8 cellular contexts compared by ENCODE assay signal in the genomic region with DNA sequence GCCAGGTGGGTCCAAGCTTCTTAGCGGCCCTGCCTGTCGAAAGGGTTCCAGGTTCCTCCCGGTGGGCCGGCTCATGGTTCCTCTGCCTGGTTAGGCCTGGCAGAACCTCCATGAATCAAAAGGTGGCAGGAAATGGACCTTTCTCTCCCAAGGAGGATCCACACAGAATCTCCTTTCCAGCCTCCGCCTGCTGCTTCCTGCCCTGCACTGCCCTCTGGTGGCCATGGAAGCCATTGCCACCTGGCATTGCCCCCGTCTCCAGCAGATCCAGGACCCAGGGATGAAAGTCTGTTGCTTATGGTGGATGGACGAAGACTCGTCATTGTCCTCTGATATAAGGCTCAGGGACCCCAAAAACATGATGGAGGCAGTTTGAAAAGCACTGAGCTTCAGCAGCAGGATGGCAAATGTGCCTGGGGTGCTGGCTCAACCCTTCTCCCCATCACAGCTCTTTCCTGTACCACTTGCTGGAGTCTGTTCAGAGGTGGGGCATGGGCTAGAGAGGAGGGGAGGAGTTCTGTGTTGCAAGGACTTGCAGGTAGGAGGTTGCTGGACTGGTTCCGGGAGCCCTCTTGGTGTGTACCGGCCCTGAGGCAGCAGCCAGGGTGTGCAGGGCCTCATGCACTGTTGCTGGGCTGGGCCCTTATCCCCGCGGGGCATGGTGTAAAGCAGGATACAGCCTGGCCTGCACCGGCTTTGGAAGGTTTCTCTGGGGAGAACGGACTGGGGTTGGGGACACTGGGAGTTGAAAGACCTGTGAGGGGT. TPM values are rescaled to one million over a fixed set of nuclear protein-coding genes. Genes with fewer than 3 reads are reported as not detected.
A peak's percentile ranks its signal among the peaks of the same experiment; 100 is the strongest.
DNase-seq lines count a peak whose midpoint lies in the region; ATAC-seq and TF ChIP-seq lines count a peak whose summit lies in the region.

No MANE protein-coding gene starts in this region.

- no peak overlapping the region for H3K14ac ChIP-seq in neuronal stem cell (ENCODE audit: low read length)

- no peaks in the 10 kb centered on the region for H3K36me3 ChIP-seq in neuronal stem cell (replicated peaks in 1 of 2; ENCODE audit: control insufficient read depth in 2 of 2, insufficient read depth in 2 of 2, low read length in 2 of 2)

- H2AFZ ChIP-seq in neuronal stem cell (ENCODE audit: low read length) = peak overlapping the region; percentile 85

- H3K9ac ChIP-seq in neuronal stem cell (ENCODE audit: low read depth, low read length, poor library complexity) = peak overlapping the region; percentile 5

- in situ Hi-C loops in ACHN (cut with HindIII; ENCODE audit: low pct_ligation_motif_present, low pct_unique_long_range_greater_than_20kb, low sequenced_read_pairs) = no loop called here

- no peak overlapping the region for H3K23ac ChIP-seq in neuronal stem cell (ENCODE audit: low read depth, low read length, poor library complexity)

- peak overlapping the region; percentile 11 for H2AK5ac ChIP-seq in neuronal stem cell (ENCODE audit: low read depth, low read length)

- H3K18ac ChIP-seq in neuronal stem cell (ENCODE audit: low read length) = peak overlapping the region; percentile 6

- peak; percentile 74 for DNase-seq in ACHN
- peak; percentile 44 for DNase-seq in Jurkat, Clone E6-1 (ENCODE audit: low read depth, low spot score)
- peak; percentile 62 for DNase-seq in activated T-helper 1 cell treated with Interleukin-2 at 50 U/mL for 16 hours (ENCODE audit: low read depth)
- peak; percentile 63 for DNase-seq in fibroblast of mammary gland (ENCODE audit: low read depth)
- DNase-seq in neuronal stem cell (ENCODE audit: low spot score) = peak; percentile 63
- DNase-seq in substantia nigra (lab: John Stamatoyannopoulos, UW) = peak in 43 of 49 donors; percentile 1 to 80 (median 46)

- H2BK15ac ChIP-seq in neuronal stem cell (ENCODE audit: low read length) = no peak overlapping the region

- no peak overlapping the region for H2BK120ac ChIP-seq in neuronal stem cell (ENCODE audit: low read depth, low read length)

- no peak overlapping the region for H2BK12ac ChIP-seq in neuronal stem cell (ENCODE audit: low read length)

- H4K91ac ChIP-seq in neuronal stem cell (ENCODE audit: low read depth, low read length, poor library complexity) = no peak overlapping the region

- no peaks in the 10 kb centered on the region for H3K9me3 ChIP-seq in neuronal stem cell (replicated peaks in 1 of 2; ENCODE audit: control insufficient read depth in 2 of 2, insufficient read depth in 1 of 2, low read depth in 1 of 2, low read length in 2 of 2)

- TF ChIP-seq CTCF in fibroblast of mammary gland (conservative IDR thresholded peaks at IDR 0.05; ENCODE audit: control insufficient read depth, insufficient read depth, low read depth, low read length) = peak; percentile 99

- no CpG with 5 or more reads among the region's 14 CpGs for WGBS in neuronal stem cell (ENCODE audit: extremely low coverage in 2 of 2, insufficient read length in 2 of 2, insufficient replicate concordance in 1 of 2), 2 donors

- H3K4me1 ChIP-seq in neuronal stem cell (ENCODE audit: control insufficient read depth in 2 of 2, insufficient read depth in 1 of 2, low read depth in 1 of 2, low read length in 2 of 2) = no peaks in the 10 kb centered on the region

- H3K27ac ChIP-seq in neuronal stem cell (replicated peaks; ENCODE audit: low read length) = no peak overlapping the region
- no peak overlapping the region for H3K27ac ChIP-seq in substantia nigra (ENCODE audit: low read depth, low read length, poor library complexity, severe bottlenecking)

- no peak overlapping the region for H4K8ac ChIP-seq in neuronal stem cell (ENCODE audit: low read depth, low read length)

- H3K27me3 ChIP-seq in neuronal stem cell (ENCODE audit: control insufficient read depth in 3 of 3, insufficient read depth in 3 of 3, low read depth in 1 of 3, low read length in 3 of 3) = peaks cover 0 to 19% (median 0%) of the 10 kb centered on the region in 3 experiments

- H3K4ac ChIP-seq in neuronal stem cell (ENCODE audit: low read length) = no peak overlapping the region

- H2BK5ac ChIP-seq in neuronal stem cell (ENCODE audit: low read length) = no peak overlapping the region

- peak; percentile 60 for ATAC-seq in GM18858 (IDR thresholded peaks at IDR 0.05; ENCODE audit: unreplicated experiment)

- H3K79me1 ChIP-seq in neuronal stem cell (ENCODE audit: low read depth, low read length) = no peaks in the 10 kb centered on the region

- no peak overlapping the region for H3K4me3 ChIP-seq in Jurkat, Clone E6-1 (ENCODE audit: low read length)
- no peak overlapping the region for H3K4me3 ChIP-seq in fibroblast of mammary gland (ENCODE audit: control insufficient read depth, low read depth, low read length)
- H3K4me3 ChIP-seq in neuronal stem cell (ENCODE audit: low read length in 2 of 2) = no peak overlapping the region

- no peak overlapping the region for H3K4me2 ChIP-seq in neuronal stem cell (ENCODE audit: insufficient read depth, low read length, poor library complexity, severe bottlenecking)

TF ChIP-seq in PFSK-1, 5 proteins besides CTCF, POLR2A, EP300 and RAD21:
- TF ChIP-seq, protein P1, sequence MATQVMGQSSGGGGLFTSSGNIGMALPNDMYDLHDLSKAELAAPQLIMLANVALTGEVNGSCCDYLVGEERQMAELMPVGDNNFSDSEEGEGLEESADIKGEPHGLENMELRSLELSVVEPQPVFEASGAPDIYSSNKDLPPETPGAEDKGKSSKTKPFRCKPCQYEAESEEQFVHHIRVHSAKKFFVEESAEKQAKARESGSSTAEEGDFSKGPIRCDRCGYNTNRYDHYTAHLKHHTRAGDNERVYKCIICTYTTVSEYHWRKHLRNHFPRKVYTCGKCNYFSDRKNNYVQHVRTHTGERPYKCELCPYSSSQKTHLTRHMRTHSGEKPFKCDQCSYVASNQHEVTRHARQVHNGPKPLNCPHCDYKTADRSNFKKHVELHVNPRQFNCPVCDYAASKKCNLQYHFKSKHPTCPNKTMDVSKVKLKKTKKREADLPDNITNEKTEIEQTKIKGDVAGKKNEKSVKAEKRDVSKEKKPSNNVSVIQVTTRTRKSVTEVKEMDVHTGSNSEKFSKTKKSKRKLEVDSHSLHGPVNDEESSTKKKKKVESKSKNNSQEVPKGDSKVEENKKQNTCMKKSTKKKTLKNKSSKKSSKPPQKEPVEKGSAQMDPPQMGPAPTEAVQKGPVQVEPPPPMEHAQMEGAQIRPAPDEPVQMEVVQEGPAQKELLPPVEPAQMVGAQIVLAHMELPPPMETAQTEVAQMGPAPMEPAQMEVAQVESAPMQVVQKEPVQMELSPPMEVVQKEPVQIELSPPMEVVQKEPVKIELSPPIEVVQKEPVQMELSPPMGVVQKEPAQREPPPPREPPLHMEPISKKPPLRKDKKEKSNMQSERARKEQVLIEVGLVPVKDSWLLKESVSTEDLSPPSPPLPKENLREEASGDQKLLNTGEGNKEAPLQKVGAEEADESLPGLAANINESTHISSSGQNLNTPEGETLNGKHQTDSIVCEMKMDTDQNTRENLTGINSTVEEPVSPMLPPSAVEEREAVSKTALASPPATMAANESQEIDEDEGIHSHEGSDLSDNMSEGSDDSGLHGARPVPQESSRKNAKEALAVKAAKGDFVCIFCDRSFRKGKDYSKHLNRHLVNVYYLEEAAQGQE (IDR thresholded peaks at IDR 0.05; ENCODE audit: insufficient read depth in 1 of 2, low read depth in 2 of 2, low read length in 2 of 2) = no peak
- TF ChIP-seq FOXP2 (optimal IDR thresholded peaks at IDR 0.05; ENCODE audit: borderline replicate concordance, extremely low read depth, extremely low read length, insufficient read depth) = peak; percentile 40

RNA-seq across cellular contexts. Expression of a gene that starts 11.3 kb away (rescaled TPM):
- polyA plus RNA-seq in Jurkat, Clone E6-1 (2012; ENCODE audit: insufficient read depth, insufficient read length) = not detected
- polyA plus RNA-seq in PFSK-1 (2012; ENCODE audit: insufficient read length, low read depth) = not detected
- 0.79 TPM for polyA plus RNA-seq in neuronal stem cell (2013, experiment 1 of 2)
- 1.1 TPM for polyA plus RNA-seq in neuronal stem cell (2013, experiment 2 of 2)

RNA-seq across cellular contexts. Expression of a gene that starts 30.6 kb away (rescaled TPM):
- 2.0 TPM for polyA plus RNA-seq in Jurkat, Clone E6-1 (2012; ENCODE audit: insufficient read depth, insufficient read length)
- polyA plus RNA-seq in PFSK-1 (2012; ENCODE audit: insufficient read length, low read depth) = 2.8 TPM
- 2.4 TPM for polyA plus RNA-seq in neuronal stem cell (2013, experiment 1 of 2)
- 2.7 TPM for polyA plus RNA-seq in neuronal stem cell (2013, experiment 2 of 2)

RNA-seq across cellular contexts. Expression of a gene that starts 58.3 kb away (rescaled TPM):
- polyA plus RNA-seq in Jurkat, Clone E6-1 (2012; ENCODE audit: insufficient read depth, insufficient read length) = not detected
- polyA plus RNA-seq in PFSK-1 (2012; ENCODE audit: insufficient read length, low read depth) = 0.54 TPM
- 0.08 TPM for polyA plus RNA-seq in neuronal stem cell (2013, experiment 1 of 2)
- polyA plus RNA-seq in neuronal stem cell (2013, experiment 2 of 2) = 0.04 TPM
